ENCODE assay signal across 8 cellular contexts in the genomic region with DNA sequence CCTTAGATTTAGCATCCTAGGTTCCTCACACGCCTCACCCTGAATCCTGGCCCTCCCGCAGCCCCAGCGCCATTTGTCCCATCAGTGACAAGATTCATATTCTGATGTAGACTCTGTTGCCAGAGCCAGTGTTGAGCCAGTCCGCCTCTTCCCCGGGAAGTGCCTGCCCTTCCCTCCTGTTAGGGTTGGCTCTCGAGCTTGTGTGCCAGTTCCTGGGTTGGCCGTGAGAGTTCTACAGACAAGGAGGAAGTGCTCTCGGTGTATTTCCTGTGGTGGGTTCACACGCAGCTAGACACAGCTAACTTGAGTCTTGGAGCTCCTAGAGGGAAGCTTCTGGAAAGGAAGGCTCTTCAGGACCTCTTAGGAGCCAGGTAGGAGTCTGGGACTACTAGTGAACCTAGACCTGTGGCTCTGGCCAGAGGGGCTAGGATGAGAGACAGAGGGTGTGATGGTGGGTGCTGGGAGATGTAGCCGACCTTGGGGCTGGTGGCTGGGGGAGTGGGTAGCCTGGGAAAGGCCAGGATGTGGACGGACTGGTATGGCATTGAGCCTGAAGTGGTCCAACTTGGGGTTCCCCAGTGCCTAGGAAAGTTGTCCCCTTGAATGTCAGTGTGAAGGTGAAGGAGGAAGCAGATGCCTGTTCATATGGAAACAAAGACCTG. TPM values are rescaled to one million over a fixed set of nuclear protein-coding genes. Genes with fewer than 3 reads are reported as not detected.
DNase-seq lines count a peak whose midpoint lies in the region; ATAC-seq and TF ChIP-seq lines count a peak whose summit lies in the region.

A gene (plus strand): TSS at position 261 of the 662 bp plus-strand sequence. CDS start 1,076 bp downstream, outside the sequence.

- peak within 1 kb of the TSS; percentile 32 for H3K27ac ChIP-seq in CD8-positive, alpha-beta memory T cell (ENCODE audit: low read depth, low read length)
- peak within 1 kb of the TSS; percentile 57 for H3K27ac ChIP-seq in HL-60 (replicated peaks)
- H3K27ac ChIP-seq in WERI-Rb-1 = no peak within 1 kb of the TSS

- H3K4me1 ChIP-seq in CD8-positive, alpha-beta memory T cell (ENCODE audit: insufficient read depth, low read length) = peaks cover 25% of the 10 kb centered on the region

- peaks cover 13% of the 10 kb centered on the region for H3K36me3 ChIP-seq in CD8-positive, alpha-beta memory T cell (ENCODE audit: insufficient read depth, low read length)
- peaks cover 37% of the 10 kb centered on the region for H3K36me3 ChIP-seq in WERI-Rb-1

- H3K4me1 Mint-ChIP-seq in CD8-positive, alpha-beta memory T cell = peaks cover 25 to 42% (median 29%) of the 10 kb centered on the region in 3 donors
- H3K4me1 Mint-ChIP-seq in activated naive CD8-positive, alpha-beta T cell treated with anti-CD3 and anti-CD28 coated beads, Interleukin-2, amount 10 ng/mL, durations not matched to agents 7 days and 5 days = peaks cover 24% of the 10 kb centered on the region
- H3K4me1 Mint-ChIP-seq in memory B cell = peaks cover 47% of the 10 kb centered on the region

- DNase-seq in CD8-positive, alpha-beta memory T cell = peak in 3 of 5 donors; percentile 20 to 32 (median 27)
- DNase-seq in HL-60 (ENCODE audit: low read depth in 1 of 2, low spot score in 1 of 2) = peak; percentile 61 to 90
- DNase-seq in activated naive CD8-positive, alpha-beta T cell treated with anti-CD3 and anti-CD28 coated beads, Interleukin-2, amount 10 ng/mL, durations not matched to agents 7 days and 5 days = peak; percentile 51
- DNase-seq in memory B cell (ENCODE audit: low spot score in 2 of 2) = peak; percentile 34 to 37
- no peak for DNase-seq in ureter (ENCODE audit: low spot score)
- DNase-seq in WERI-Rb-1 = no peak
- DNase-seq in A172 (ENCODE audit: low spot score) = no peak

- ATAC-seq in activated naive CD8-positive, alpha-beta T cell treated with anti-CD3 and anti-CD28 coated beads, Interleukin-2, amount 10 ng/mL, durations not matched to agents 7 days and 5 days (ENCODE audit: low read depth) = peak; percentile 90
- peak; percentile 90 for ATAC-seq in memory B cell (ENCODE audit: low read depth)
- ATAC-seq in HG02870 (IDR thresholded peaks at IDR 0.05; ENCODE audit: unreplicated experiment) = no peak

- peaks cover 0 to 40% (median 12%) of the 10 kb centered on the region in 3 donors for H3K36me3 Mint-ChIP-seq in CD8-positive, alpha-beta memory T cell
- H3K36me3 Mint-ChIP-seq in activated naive CD8-positive, alpha-beta T cell treated with anti-CD3 and anti-CD28 coated beads, Interleukin-2, amount 10 ng/mL, durations not matched to agents 7 days and 5 days = peaks cover 9% of the 10 kb centered on the region
- H3K36me3 Mint-ChIP-seq in memory B cell = peaks cover 17% of the 10 kb centered on the region

- TF ChIP-seq CTCF in HL-60 (IDR thresholded peaks at IDR 0.05; ENCODE audit: insufficient read depth, low read length) (no peak), WERI-Rb-1 (IDR thresholded peaks at IDR 0.05; ENCODE audit: low read depth, low read length) (no peak)

- no peaks in the 10 kb centered on the region for H3K27me3 ChIP-seq in CD8-positive, alpha-beta memory T cell (ENCODE audit: insufficient read depth, low read length, poor library complexity, severe bottlenecking)
- H3K27me3 ChIP-seq in HL-60 (ENCODE audit: insufficient read depth, poor library complexity, severe bottlenecking) = no peaks in the 10 kb centered on the region
- no peaks in the 10 kb centered on the region for H3K27me3 ChIP-seq in WERI-Rb-1 (ENCODE audit: insufficient read depth, low read depth, severe bottlenecking)

- no peaks in the 10 kb centered on the region for H3K9me3 ChIP-seq in CD8-positive, alpha-beta memory T cell (ENCODE audit: low read length)
- no peaks in the 10 kb centered on the region for H3K9me3 ChIP-seq in WERI-Rb-1 (ENCODE audit: severe bottlenecking)

- peak within 1 kb of the TSS; percentile 78 to 99 (median 96) for H3K27ac Mint-ChIP-seq in CD8-positive, alpha-beta memory T cell
- peak within 1 kb of the TSS; percentile 96 for H3K27ac Mint-ChIP-seq in activated naive CD8-positive, alpha-beta T cell treated with anti-CD3 and anti-CD28 coated beads, Interleukin-2, amount 10 ng/mL, durations not matched to agents 7 days and 5 days
- peak within 1 kb of the TSS; percentile 98 for H3K27ac Mint-ChIP-seq in memory B cell

- H3K4me3 Mint-ChIP-seq in CD8-positive, alpha-beta memory T cell = peak within 1 kb of the TSS; percentile 86 to 91 (median 90)
- H3K4me3 Mint-ChIP-seq in activated naive CD8-positive, alpha-beta T cell treated with anti-CD3 and anti-CD28 coated beads, Interleukin-2, amount 10 ng/mL, durations not matched to agents 7 days and 5 days = peak within 1 kb of the TSS; percentile 86
- peak within 1 kb of the TSS; percentile 96 for H3K4me3 Mint-ChIP-seq in memory B cell

- no peaks in the 10 kb centered on the region for H3K9me3 Mint-ChIP-seq in CD8-positive, alpha-beta memory T cell
- no peaks in the 10 kb centered on the region for H3K9me3 Mint-ChIP-seq in activated naive CD8-positive, alpha-beta T cell treated with anti-CD3 and anti-CD28 coated beads, Interleukin-2, amount 10 ng/mL, durations not matched to agents 7 days and 5 days
- no peaks in the 10 kb centered on the region for H3K9me3 Mint-ChIP-seq in memory B cell

- H3K4me3 ChIP-seq in CD8-positive, alpha-beta memory T cell (ENCODE audit: low read length) = peak within 1 kb of the TSS; percentile 64
- H3K4me3 ChIP-seq in HL-60 (replicated peaks; ENCODE audit: insufficient read depth, low read length) = no peak within 1 kb of the TSS
- no peak within 1 kb of the TSS for H3K4me3 ChIP-seq in WERI-Rb-1 (ENCODE audit: low read depth, low read length)

- CTCF ChIA-PET in CD8-positive, alpha-beta memory T cell (lab: Charles Lee) = interaction anchor here (1.3 kb wide), 1 partner anchor 9 kb away, joined by 3 read pairs; no protein-coding TSS in a partner anchor

- POLR2A ChIA-PET in CD8-positive, alpha-beta memory T cell (lab: Charles Lee) = no interaction called here
- POLR2A ChIA-PET in activated naive CD8-positive, alpha-beta T cell treated with anti-CD3 and anti-CD28 coated beads, Interleukin-2, amount 10 ng/mL, durations not matched to agents 7 days and 5 days (lab: Charles Lee) = interaction anchor here (0.6 to 1.7 kb wide), 9 partner anchors 9 to 157 kb away, joined by 3 to 5 read pairs (median 3); a partner anchor contains a TSS

- peaks cover 0 to 3% of the 10 kb centered on the region in 2 donors for H3K27me3 Mint-ChIP-seq in CD8-positive, alpha-beta memory T cell
- H3K27me3 Mint-ChIP-seq in activated naive CD8-positive, alpha-beta T cell treated with anti-CD3 and anti-CD28 coated beads, Interleukin-2, amount 10 ng/mL, durations not matched to agents 7 days and 5 days = no peaks in the 10 kb centered on the region
- H3K27me3 Mint-ChIP-seq in memory B cell = no peaks in the 10 kb centered on the region

RNA-seq across cellular contexts. Expression of the gene that starts here (rescaled TPM):
- 1 to 10 TPM; 8.5 to 9.5 TPM for total RNA-seq in CD8-positive, alpha-beta memory T cell
- polyA plus RNA-seq in CD8-positive, alpha-beta memory T cell = 21.8 TPM
- 10 to 100 TPM; 21.2 to 22.9 TPM for total RNA-seq in activated naive CD8-positive, alpha-beta T cell treated with anti-CD3 and anti-CD28 coated beads, Interleukin-2, amount 10 ng/mL, durations not matched to agents 7 days and 5 days
- 13.1 TPM for total RNA-seq in ureter
- 1.6 and 3.9 TPM in 2 replicates for total RNA-seq in A172 (2014; rRNA removed; shearing (Covaris generic))

Comparison
In these comparisons a context has a peak if more than half of its experiments do, and no peak if none do; other contexts are left out.
1. DNase-seq: peak in CD8-positive, alpha-beta memory T cell (3 of 5), HL-60 (2 of 2), activated naive CD8-positive, alpha-beta T cell treated with anti-CD3 and anti-CD28 coated beads, Interleukin-2, amount 10 ng/mL, durations not matched to agents 7 days and 5 days (single experiment) and memory B cell (2 of 2); none in ureter (single experiment), WERI-Rb-1 (single experiment) and A172 (single experiment).
2. Peak in every context shown above with its lines, with median percentiles within 50 percentile points of each other: H3K27ac Mint-ChIP-seq and H3K4me3 Mint-ChIP-seq.